Comparison of ENCODE assay signal across 8 cellular contexts in the genomic region with DNA sequence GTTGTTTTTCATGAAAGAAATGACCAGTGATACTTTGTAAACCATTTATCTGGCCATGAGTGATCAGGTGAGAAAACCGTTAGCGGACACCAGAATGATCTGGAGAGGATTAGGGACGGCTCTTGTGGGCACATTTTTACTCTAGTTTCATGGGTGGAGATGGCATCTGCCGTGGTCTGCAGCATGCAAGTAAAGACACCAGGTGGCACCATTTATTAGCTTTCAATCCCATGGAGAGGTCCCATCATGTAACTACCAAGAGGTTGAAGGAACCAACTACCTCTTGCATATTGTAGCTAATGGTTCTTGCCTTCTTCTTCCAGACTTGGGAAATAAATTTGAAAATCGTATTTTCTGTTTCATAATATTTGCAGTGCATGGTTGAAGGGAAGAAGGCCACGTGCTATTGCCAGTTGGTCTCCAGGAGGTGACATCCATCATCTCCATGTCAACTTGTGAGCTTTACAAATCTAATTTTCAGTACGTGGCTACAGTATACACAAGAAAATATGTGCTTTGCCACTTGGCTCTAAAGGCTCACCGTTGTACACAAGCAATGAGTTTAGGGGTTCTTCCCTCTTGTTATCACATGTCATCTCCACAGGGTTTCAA. TPM values are rescaled to one million over a fixed set of nuclear protein-coding genes. Genes with fewer than 3 reads are reported as not detected.
DNase-seq lines count a peak whose midpoint lies in the region; ATAC-seq and TF ChIP-seq lines count a peak whose summit lies in the region.

No MANE protein-coding gene starts in this region.

- H3K27me3 ChIP-seq in adrenal gland (no peaks in the 10 kb centered on the region), rectal smooth muscle tissue (ENCODE audit: control insufficient read depth, insufficient read depth, low read length) (no peaks in the 10 kb centered on the region)

- H3K4me3 ChIP-seq in LNCaP clone FGC (ENCODE audit: low read depth, low read length) (no peak overlapping the region), SK-N-MC (no peak overlapping the region), adrenal gland (no peak overlapping the region), rectal smooth muscle tissue (ENCODE audit: low read length) (no peak overlapping the region)

- peaks cover 26 to 44% of the 10 kb centered on the region in 2 donors for H3K4me1 ChIP-seq in adrenal gland (replicated peaks in 1 of 2)
- peaks cover 26% of the 10 kb centered on the region for H3K4me1 ChIP-seq in rectal smooth muscle tissue (ENCODE audit: control insufficient read depth, insufficient read depth, low read length)

- no peak for TF ChIP-seq POLR2A in adrenal gland (IDR thresholded peaks at IDR 0.05)

- 48 to 61% (median 55%) methylated on average over 8 of the region's 8 CpGs for WGBS in adrenal gland, 4 donors

- H3K9ac ChIP-seq in SK-N-MC (ENCODE audit: insufficient read length) (no peak overlapping the region), rectal smooth muscle tissue (ENCODE audit: low read length) (no peak overlapping the region)

- no peak overlapping the region for H3K27ac ChIP-seq in SK-N-MC
- peak overlapping the region in 3 of 5 donors; percentile 72 to 87 (median 83) for H3K27ac ChIP-seq in adrenal gland
- peak overlapping the region; percentile 89 for H3K27ac ChIP-seq in rectal smooth muscle tissue (ENCODE audit: low read depth, low read length)

- no peaks in the 10 kb centered on the region for H3K36me3 ChIP-seq in SK-N-MC (ENCODE audit: insufficient read depth, low read length)
- H3K36me3 ChIP-seq in adrenal gland (replicated peaks in 1 of 2) = no peaks in the 10 kb centered on the region
- no peaks in the 10 kb centered on the region for H3K36me3 ChIP-seq in rectal smooth muscle tissue (ENCODE audit: control insufficient read depth, insufficient read depth, low read length)

- no peaks in the 10 kb centered on the region for H3K9me3 ChIP-seq in SK-N-MC (ENCODE audit: low read depth, low read length)
- no peaks in the 10 kb centered on the region for H3K9me3 ChIP-seq in adrenal gland (replicated peaks in 1 of 3)

- TF ChIP-seq CTCF in LNCaP clone FGC (IDR thresholded peaks at IDR 0.05; ENCODE audit: control insufficient read depth, extremely low read depth, insufficient read depth) = peak; percentile 58
- peak; percentile 29 to 80 (median 70) for TF ChIP-seq CTCF in adrenal gland (IDR thresholded peaks at IDR 0.05)

- DNase-seq in ELR (ENCODE audit: low read depth) = peak; percentile 83
- peak; percentile 28 for DNase-seq in LNCaP clone FGC (ENCODE audit: low read depth)
- peak; percentile 59 for DNase-seq in SK-N-MC (ENCODE audit: low read depth, low spot score)
- DNase-seq in adrenal gland = peak; percentile 37 to 80 (median 53)
- no peak for DNase-seq in left ventricle myocardium superior
- DNase-seq in NCI-H187 treated with DMSO at 0.1 percent for 48 hours (lab: John Stamatoyannopoulos, UW) = no peak

- ATAC-seq in left ventricle myocardium superior = peak; percentile 50
- ATAC-seq in HG03025 (IDR thresholded peaks at IDR 0.05; ENCODE audit: low FRiP score, unreplicated experiment) = no peak

- intact Hi-C loops in adrenal gland (cut with DNase I) = loop anchor here (2.0 to 5.0 kb wide), 2 partner anchors 36 to 39 kb away; no protein-coding TSS in a partner anchor
- intact Hi-C loops in left ventricle myocardium superior (cut with micrococcal nuclease) = loop anchor here (5.0 kb wide), 1 partner anchor 39 kb away; no protein-coding TSS in a partner anchor

RNA-seq across cellular contexts. Expression of a gene that starts 1.5 kb away (rescaled TPM):
- total RNA-seq in adrenal gland (10 to 100 TPM; 10.1 to 48.2 (median 26.3) TPM), left ventricle myocardium superior (17.0 TPM)
- 10 to 100 TPM; 12.0 to 60.7 (median 13.0) TPM for polyA plus RNA-seq in adrenal gland

RNA-seq across cellular contexts. Expression of a gene that starts 55.1 kb away (rescaled TPM):
- total RNA-seq in adrenal gland = 10 to 100 TPM in 6 of 8 donors, 1 to 10 TPM in 2; 6.8 to 20.6 (median 13.2) TPM
- 10 to 100 TPM in 2 of 3 donors, 1 to 10 TPM in 1; 4.2 to 18.1 (median 13.8) TPM for polyA plus RNA-seq in adrenal gland
- 16.7 TPM for total RNA-seq in left ventricle myocardium superior

Comparison
In these comparisons a context has a peak if more than half of its experiments do, and no peak if none do; other contexts are left out.
1. DNase-seq: peak in ELR (single experiment), LNCaP clone FGC (single experiment), SK-N-MC (single experiment) and adrenal gland (7 of 7); none in left ventricle myocardium superior (single experiment) and NCI-H187 treated with DMSO at 0.1 percent for 48 hours (single experiment).